ENCODE assay signal across 8 cellular contexts in genomic region chr19:39969266-39969665, GRCh38. TPM values are rescaled to one million over a fixed set of nuclear protein-coding genes. Genes with fewer than 3 reads are reported as not detected.
DNase-seq lines count a peak whose midpoint lies in the region; ATAC-seq lines count a peak whose summit lies in the region.

No MANE protein-coding gene starts in this region.

- peak; percentile 5 for ATAC-seq in activated CD4-positive, alpha-beta T cell treated with anti-CD3 and anti-CD28 coated beads for 36 hours
- ATAC-seq in Right ventricle myocardium superior (ENCODE audit: poor library complexity) (no peak), left ventricle myocardium superior (no peak)

- no peaks in the 10 kb centered on the region for H3K27me3 Mint-ChIP-seq in activated CD4-positive, alpha-beta T cell treated with anti-CD3 and anti-CD28 coated beads for 36 hours
- H3K27me3 Mint-ChIP-seq in activated CD4-positive, alpha-beta memory T cell treated with anti-CD3 and anti-CD28 coated beads for 36 hours, result no peaks in the 10 kb centered on the region
- no peaks in the 10 kb centered on the region for H3K27me3 Mint-ChIP-seq in stimulated activated naive CD8-positive, alpha-beta T cell treated with anti-CD3 and anti-CD28 coated beads, Interleukin-15, Interleukin-2, amounts not matched to agents 100 ng/mL and 50 ng/mL, for 24 hours

- H3K36me3 Mint-ChIP-seq in activated CD4-positive, alpha-beta T cell treated with anti-CD3 and anti-CD28 coated beads for 36 hours (ENCODE audit: low read depth), result peaks cover 42% of the 10 kb centered on the region
- H3K36me3 Mint-ChIP-seq in activated CD4-positive, alpha-beta memory T cell treated with anti-CD3 and anti-CD28 coated beads for 36 hours, result peaks cover 25% of the 10 kb centered on the region
- peaks cover 41% of the 10 kb centered on the region for H3K36me3 Mint-ChIP-seq in stimulated activated naive CD8-positive, alpha-beta T cell treated with anti-CD3 and anti-CD28 coated beads, Interleukin-15, Interleukin-2, amounts not matched to agents 100 ng/mL and 50 ng/mL, for 24 hours (ENCODE audit: low read depth)

- POLR2A ChIA-PET in activated CD4-positive, alpha-beta T cell treated with anti-CD3 and anti-CD28 coated beads for 36 hours (lab: Charles Lee), result interaction anchor here (0.6 to 0.9 kb wide), 2 partner anchors 32 to 829 kb away, joined by 3 read pairs; no protein-coding TSS in a partner anchor
- POLR2A ChIA-PET in activated CD4-positive, alpha-beta memory T cell treated with anti-CD3 and anti-CD28 coated beads for 36 hours (lab: Charles Lee), result interaction anchor here (1.0 to 3.1 kb wide), 6 partner anchors 8 to 86 kb away, joined by 3 to 31 read pairs (median 12); partner anchors contain the start of genes ZNF546 and ZNF780B

- H3K9me3 Mint-ChIP-seq in activated CD4-positive, alpha-beta T cell treated with anti-CD3 and anti-CD28 coated beads for 36 hours (ENCODE audit: low read depth), result peaks cover 5% of the 10 kb centered on the region
- H3K9me3 Mint-ChIP-seq in activated CD4-positive, alpha-beta memory T cell treated with anti-CD3 and anti-CD28 coated beads for 36 hours, result no peaks in the 10 kb centered on the region
- H3K9me3 Mint-ChIP-seq in stimulated activated naive CD8-positive, alpha-beta T cell treated with anti-CD3 and anti-CD28 coated beads, Interleukin-15, Interleukin-2, amounts not matched to agents 100 ng/mL and 50 ng/mL, for 24 hours, result no peaks in the 10 kb centered on the region

- peak overlapping the region; percentile 89 for H3K4me3 Mint-ChIP-seq in activated CD4-positive, alpha-beta T cell treated with anti-CD3 and anti-CD28 coated beads for 36 hours
- H3K4me3 Mint-ChIP-seq in activated CD4-positive, alpha-beta memory T cell treated with anti-CD3 and anti-CD28 coated beads for 36 hours, result peak overlapping the region; percentile 95
- H3K4me3 Mint-ChIP-seq in stimulated activated naive CD8-positive, alpha-beta T cell treated with anti-CD3 and anti-CD28 coated beads, Interleukin-15, Interleukin-2, amounts not matched to agents 100 ng/mL and 50 ng/mL, for 24 hours, result peak overlapping the region; percentile 97

- H3K27ac Mint-ChIP-seq in activated CD4-positive, alpha-beta T cell treated with anti-CD3 and anti-CD28 coated beads for 36 hours, result peak overlapping the region; percentile 96
- H3K27ac Mint-ChIP-seq in activated CD4-positive, alpha-beta memory T cell treated with anti-CD3 and anti-CD28 coated beads for 36 hours, result peak overlapping the region; percentile 98
- peak overlapping the region; percentile 99 for H3K27ac Mint-ChIP-seq in stimulated activated naive CD8-positive, alpha-beta T cell treated with anti-CD3 and anti-CD28 coated beads, Interleukin-15, Interleukin-2, amounts not matched to agents 100 ng/mL and 50 ng/mL, for 24 hours

- intact Hi-C loops in activated CD4-positive, alpha-beta T cell treated with anti-CD3 and anti-CD28 coated beads for 36 hours (cut with DNase I, micrococcal nuclease), result loop anchor here in 1 of 2 experiments (1.0 kb wide), 1 partner anchor 8 kb away; no protein-coding TSS in a partner anchor
- intact Hi-C loops in activated CD4-positive, alpha-beta memory T cell treated with anti-CD3 and anti-CD28 coated beads for 36 hours (cut with micrococcal nuclease), result no loop called here
- intact Hi-C loops in Right ventricle myocardium superior (cut with DNase I), result loop anchor here (10.0 kb wide), 1 partner anchor 174 kb away; no protein-coding TSS in a partner anchor
- intact Hi-C loops in left ventricle myocardium superior (cut with micrococcal nuclease), result no loop called here

- DNase-seq in activated CD4-positive, alpha-beta T cell treated with anti-CD3 and anti-CD28 coated beads for 36 hours, result no peak
- no peak for DNase-seq in activated CD4-positive, alpha-beta T cell treated with anti-CD3 and anti-CD28 coated beads for 4 hours
- DNase-seq in activated CD4-positive, alpha-beta memory T cell treated with anti-CD3 and anti-CD28 coated beads for 36 hours, result no peak
- peak; percentile 13 for DNase-seq in fibroblast of peridontal ligament (ENCODE audit: extremely low read depth)
- no peak for DNase-seq in DMS53 (lab: John Stamatoyannopoulos, UW)
- DNase-seq in Right ventricle myocardium superior, result no peak
- no peak for DNase-seq in left ventricle myocardium superior

- CTCF ChIA-PET in activated CD4-positive, alpha-beta T cell treated with anti-CD3 and anti-CD28 coated beads for 36 hours (lab: Charles Lee), result interaction anchor here (0.9 to 2.8 kb wide), 10 partner anchors 8 to 71 kb away, joined by 3 to 24 read pairs (median 8); partner anchors contain the start of gene ZNF546
- CTCF ChIA-PET in activated CD4-positive, alpha-beta memory T cell treated with anti-CD3 and anti-CD28 coated beads for 36 hours (lab: Charles Lee), result interaction anchor here (0.6 to 3.1 kb wide), 10 partner anchors 8 to 492 kb away, joined by 3 to 24 read pairs (median 14); partner anchors contain the start of gene ZNF546

- peaks cover 43% of the 10 kb centered on the region for H3K4me1 Mint-ChIP-seq in activated CD4-positive, alpha-beta T cell treated with anti-CD3 and anti-CD28 coated beads for 36 hours
- peaks cover 48% of the 10 kb centered on the region for H3K4me1 Mint-ChIP-seq in activated CD4-positive, alpha-beta memory T cell treated with anti-CD3 and anti-CD28 coated beads for 36 hours (ENCODE audit: low read depth)
- H3K4me1 Mint-ChIP-seq in stimulated activated naive CD8-positive, alpha-beta T cell treated with anti-CD3 and anti-CD28 coated beads, Interleukin-15, Interleukin-2, amounts not matched to agents 100 ng/mL and 50 ng/mL, for 24 hours (ENCODE audit: low read depth), result peaks cover 48% of the 10 kb centered on the region

RNA-seq across cellular contexts. Expression of gene PSMC4, which starts 1.7 kb away (rescaled TPM):
- 100 to 1,000 TPM; 114 to 140 TPM for total RNA-seq in activated CD4-positive, alpha-beta T cell treated with anti-CD3 and anti-CD28 coated beads for 36 hours
- total RNA-seq in activated CD4-positive, alpha-beta memory T cell treated with anti-CD3 and anti-CD28 coated beads for 36 hours, result 100 to 1,000 TPM; 105 to 107 TPM
- total RNA-seq in Right ventricle myocardium superior (64.8 TPM), left ventricle myocardium superior (69.3 TPM)

RNA-seq across cellular contexts. Expression of gene ZNF546, which starts 27.6 kb away (rescaled TPM):
- 1 to 10 TPM; 6.3 to 6.9 TPM for total RNA-seq in activated CD4-positive, alpha-beta T cell treated with anti-CD3 and anti-CD28 coated beads for 36 hours
- 1 to 10 TPM; 4.2 to 5.5 TPM for total RNA-seq in activated CD4-positive, alpha-beta memory T cell treated with anti-CD3 and anti-CD28 coated beads for 36 hours
- 5.9 TPM for total RNA-seq in Right ventricle myocardium superior
- 6.9 TPM for total RNA-seq in left ventricle myocardium superior

RNA-seq across cellular contexts. Expression of gene FCGBP, which starts 34.8 kb away (rescaled TPM):
- total RNA-seq in activated CD4-positive, alpha-beta T cell treated with anti-CD3 and anti-CD28 coated beads for 36 hours, result 1 to 10 TPM; 4.9 TPM
- 1 to 10 TPM; 3.6 TPM for total RNA-seq in activated CD4-positive, alpha-beta memory T cell treated with anti-CD3 and anti-CD28 coated beads for 36 hours
- 8.0 TPM for total RNA-seq in Right ventricle myocardium superior
- 13.0 TPM for total RNA-seq in left ventricle myocardium superior
